10 cellular contexts compared by ENCODE assay signal in the genomic region with DNA sequence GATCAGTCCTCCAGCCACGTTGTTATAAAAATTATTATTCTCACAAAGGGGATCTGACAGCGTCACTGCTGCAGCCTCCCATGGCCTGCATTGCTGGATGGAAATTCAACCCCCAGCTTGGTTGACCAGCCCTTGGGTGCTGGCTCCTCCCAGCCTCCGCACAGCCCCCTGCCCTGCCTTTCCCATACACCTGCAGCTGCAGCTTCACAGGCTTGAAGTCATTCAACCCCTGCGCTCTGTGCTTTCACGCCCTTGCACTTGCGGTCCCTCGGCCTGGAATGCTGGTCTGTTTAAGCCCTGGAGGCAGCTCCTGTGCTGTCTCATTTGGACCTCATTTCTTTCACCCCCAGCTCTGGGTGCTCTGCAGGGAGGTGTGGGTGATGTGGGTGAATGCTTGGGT. TPM values are rescaled to one million over a fixed set of nuclear protein-coding genes. Genes with fewer than 3 reads are reported as not detected.
DNase-seq lines count a peak whose midpoint lies in the region; ATAC-seq, FAIRE-seq and TF ChIP-seq lines count a peak whose summit lies in the region.
"Had no signal": no experiment of that assay in that cellular context is flagged by ENCODE, and none has a peak within 500 bp of the region (broad histone marks: within the 10 kb centered on the region; RNA-seq: fewer than 3 reads in every experiment).

No MANE protein-coding gene starts in this region.

- peaks cover 13% of the 10 kb centered on the region for H3K9me3 ChIP-seq in CD4-positive, alpha-beta T cell (ENCODE audit: control insufficient read depth, low read length)
- H3K9me3 ChIP-seq in H9 (ENCODE audit: control insufficient read depth, low read depth, low read length): peaks cover 5% of the 10 kb centered on the region
- peaks cover 10% of the 10 kb centered on the region for H3K9me3 ChIP-seq in astrocyte (ENCODE audit: insufficient read depth, low read depth, low read length)

- no peak overlapping the region for H3K27ac Mint-ChIP-seq in CD4-positive, alpha-beta T cell
- H3K27ac Mint-ChIP-seq in H9 (no peak overlapping the region), astrocyte (ENCODE audit: unreplicated experiment) (no peak overlapping the region), nephron (no peak overlapping the region)

- no peak overlapping the region for H2AFZ ChIP-seq in H9 (ENCODE audit: low read length)
- no peak overlapping the region for H2AFZ ChIP-seq in astrocyte (ENCODE audit: low read depth, low read length)

- H3K23me2 ChIP-seq in H9 (ENCODE audit: insufficient read length, low read depth, low read length, poor library complexity, severe bottlenecking): peaks cover 5% of the 10 kb centered on the region

- POLR2A ChIA-PET in CD4-positive, alpha-beta T cell (lab: Charles Lee): interaction anchor here (1.0 kb wide), 1 partner anchor 16 kb away, joined by 3 read pairs; no protein-coding TSS in a partner anchor

- no peak overlapping the region for H4K91ac ChIP-seq in H9 (ENCODE audit: insufficient read length, low read depth, low read length)

- H3K4me3 ChIP-seq in astrocyte (ENCODE audit: insufficient read depth, low read depth, low read length): no peak overlapping the region

- intact Hi-C loops in CD4-positive, alpha-beta T cell (cut with DNase I, micrococcal nuclease): no loop called here

- TF ChIP-seq CTCF in CD4-positive, alpha-beta T cell (IDR thresholded peaks at IDR 0.05): no peak
- TF ChIP-seq CTCF in H9 (conservative IDR thresholded peaks at IDR 0.05): no peak
- no peak for TF ChIP-seq CTCF in astrocyte (IDR thresholded peaks at IDR 0.05; ENCODE audit: insufficient read depth, low read depth, low read length)
- no peak for TF ChIP-seq CTCF in nephron (IDR thresholded peaks at IDR 0.05; ENCODE audit: unreplicated experiment in 3 of 3)

- no peak for FAIRE-seq in astrocyte (lab: Jason Lieb, UNC)
- no peak for FAIRE-seq in urothelium cell line (lab: Jason Lieb, UNC)
- FAIRE-seq: frontal cortex had no signal

- no peak overlapping the region for H2BK15ac ChIP-seq in H9 (ENCODE audit: low read depth, low read length)

- no peaks in the 10 kb centered on the region for H3K79me1 ChIP-seq in H9 (ENCODE audit: insufficient read depth, low read depth, low read length, poor library complexity, severe bottlenecking)

- H3K27me3 Mint-ChIP-seq in CD4-positive, alpha-beta T cell: peaks cover 80% of the 10 kb centered on the region
- H3K27me3 Mint-ChIP-seq in H9 (ENCODE audit: low read depth) (peaks cover 96% of the 10 kb centered on the region), astrocyte (ENCODE audit: low read depth, unreplicated experiment) (peaks cover 68% of the 10 kb centered on the region), nephron (ENCODE audit: low read depth) (peaks cover 95% of the 10 kb centered on the region)

- no peak overlapping the region for H4K5ac ChIP-seq in H9 (ENCODE audit: insufficient read length, low read depth, low read length)

- no peak overlapping the region for H3K14ac ChIP-seq in H9 (ENCODE audit: insufficient read depth, low read length)

- CTCF ChIA-PET in CD4-positive, alpha-beta T cell (lab: Charles Lee): interaction anchor here (1.4 kb wide), 1 partner anchor 16 kb away, joined by 3 read pairs; no protein-coding TSS in a partner anchor

- no peak for DNase-seq in CD4-positive, alpha-beta T cell
- peak; percentile 49 for DNase-seq in H9
- no peak for DNase-seq in astrocyte (ENCODE audit: low read depth)
- DNase-seq in substantia nigra (lab: John Stamatoyannopoulos, UW): no peak
- DNase-seq in urothelium cell line (ENCODE audit: low spot score): no peak
- DNase-seq in HCEC 1CT: no peak
- DNase-seq in NCI-H748 treated with DMSO at 0.1 percent for 48 hours (lab: John Stamatoyannopoulos, UW): no peak
- DNase-seq: NCI-H524 treated with DMSO at 0.1 percent for 48 hours had no signal

- H2BK5ac ChIP-seq in H9 (ENCODE audit: insufficient read length, low read length): no peak overlapping the region

- peak overlapping the region; percentile 87 for H3K4me3 Mint-ChIP-seq in CD4-positive, alpha-beta T cell
- H3K4me3 Mint-ChIP-seq in H9 (peak overlapping the region; percentile 47 to 77; a peak in 4 of 5 replicates), astrocyte (ENCODE audit: unreplicated experiment) (no peak overlapping the region), nephron (peak overlapping the region; percentile 63 to 75 (median 69))

- no peak overlapping the region for H3K27ac ChIP-seq in CD4-positive, alpha-beta T cell (ENCODE audit: low read depth, low read length)
- H3K27ac ChIP-seq in H9 (ENCODE audit: insufficient read length, low read depth, low read length) (no peak overlapping the region), astrocyte (ENCODE audit: low read depth, low read length) (no peak overlapping the region), substantia nigra (ENCODE audit: low read depth, low read length, poor library complexity, severe bottlenecking) (no peak overlapping the region)

- no peak overlapping the region for H3K23ac ChIP-seq in H9 (ENCODE audit: insufficient read length, low read depth, low read length)

- peaks cover 57% of the 10 kb centered on the region for H3K27me3 ChIP-seq in CD4-positive, alpha-beta T cell (ENCODE audit: control insufficient read depth, insufficient read depth, low read length)
- H3K27me3 ChIP-seq in H9 (ENCODE audit: insufficient read depth, low read length): peaks cover 45% of the 10 kb centered on the region; the same call in 1 of the 2 replicates
- H3K27me3 ChIP-seq in astrocyte (ENCODE audit: insufficient read depth, low read length): peaks cover 62% of the 10 kb centered on the region

- H3K79me2 ChIP-seq in H9 (ENCODE audit: insufficient read depth, low read length): no peaks in the 10 kb centered on the region
- H3K79me2 ChIP-seq in astrocyte (ENCODE audit: insufficient read depth, low read length): no peaks in the 10 kb centered on the region

- H3K36me3 ChIP-seq in astrocyte (ENCODE audit: insufficient read depth, low read length): no peaks in the 10 kb centered on the region

- H3K4me2 ChIP-seq in H9 (ENCODE audit: insufficient read depth, insufficient read length, low read length): peak overlapping the region; percentile 65
- H3K4me2 ChIP-seq in astrocyte (ENCODE audit: low read length): peak overlapping the region; percentile 58

- H3K18ac ChIP-seq in H9 (ENCODE audit: insufficient read length, low read depth, low read length): no peak overlapping the region

- peaks cover 11% of the 10 kb centered on the region for H3K9me3 Mint-ChIP-seq in CD4-positive, alpha-beta T cell
- peaks cover 13 to 16% of the 10 kb centered on the region in 2 experiments for H3K9me3 Mint-ChIP-seq in H9
- peaks cover 16% of the 10 kb centered on the region for H3K9me3 Mint-ChIP-seq in astrocyte (ENCODE audit: unreplicated experiment)
- H3K9me3 Mint-ChIP-seq in nephron: peaks cover 24% of the 10 kb centered on the region

- peaks cover 28% of the 10 kb centered on the region for H3K4me1 Mint-ChIP-seq in CD4-positive, alpha-beta T cell (ENCODE audit: low read depth)
- H3K4me1 Mint-ChIP-seq in H9: peaks cover 9 to 24% of the 10 kb centered on the region in 2 experiments
- H3K4me1 Mint-ChIP-seq in astrocyte (ENCODE audit: low read depth, unreplicated experiment): peaks cover 5% of the 10 kb centered on the region
- peaks cover 19% of the 10 kb centered on the region for H3K4me1 Mint-ChIP-seq in nephron

- H2BK120ac ChIP-seq in H9 (ENCODE audit: low read depth, low read length, poor library complexity, severe bottlenecking): no peak overlapping the region

- H3K4ac ChIP-seq in H9 (ENCODE audit: low read depth, low read length): no peak overlapping the region

- no peaks in the 10 kb centered on the region for H4K20me1 ChIP-seq in H9 (ENCODE audit: control insufficient read depth, insufficient read depth, insufficient read length)
- no peaks in the 10 kb centered on the region for H4K20me1 ChIP-seq in astrocyte (ENCODE audit: insufficient read depth, low read length)

- H3K36me3 Mint-ChIP-seq in CD4-positive, alpha-beta T cell (ENCODE audit: low read depth): peaks cover 13% of the 10 kb centered on the region
- peaks cover 0 to 4% (median 2%) of the 10 kb centered on the region in 3 experiments; a peak in 5 of 7 replicates for H3K36me3 Mint-ChIP-seq in H9 (ENCODE audit: insufficient read depth in 1 of 3, low read depth in 3 of 3)
- peaks cover 5% of the 10 kb centered on the region for H3K36me3 Mint-ChIP-seq in astrocyte (ENCODE audit: low read depth, unreplicated experiment)
- peaks cover 5% of the 10 kb centered on the region for H3K36me3 Mint-ChIP-seq in nephron (ENCODE audit: low read depth)

- no peak overlapping the region for H3K56ac ChIP-seq in H9 (ENCODE audit: insufficient read length, low read depth, low read length)

- no CpG with 5 or more reads among the region's 7 CpGs for WGBS in H9 (ENCODE audit: extremely low coverage, insufficient read length, low lambda C conversion rate)

- no peak for ATAC-seq in CD4-positive, alpha-beta T cell (ENCODE audit: poor library complexity)

- H3T11ph ChIP-seq in H9 (ENCODE audit: low read length): no peak overlapping the region

- H3K9ac ChIP-seq in H9 (ENCODE audit: extremely low read depth, insufficient read length, low read length): no peak overlapping the region
- H3K9ac ChIP-seq in astrocyte (ENCODE audit: low read length): no peak overlapping the region

- H2BK12ac ChIP-seq in H9 (ENCODE audit: insufficient read length, low read depth, low read length): no peak overlapping the region

- no peaks in the 10 kb centered on the region for H3K4me1 ChIP-seq in H9 (ENCODE audit: insufficient read depth, low read length)
- H3K4me1 ChIP-seq in astrocyte (ENCODE audit: insufficient read depth, low read length): no peaks in the 10 kb centered on the region

- H4K8ac ChIP-seq in H9 (replicated peaks; ENCODE audit: insufficient read length, low read depth, low read length): no peak overlapping the region

- no peak overlapping the region for H2AK5ac ChIP-seq in H9 (ENCODE audit: insufficient read length, low read length)

- no peak overlapping the region for H2BK20ac ChIP-seq in H9 (ENCODE audit: low read depth, low read length, poor library complexity, severe bottlenecking)

RNA-seq across cellular contexts. Expression of gene CD8A, which starts 0.9 kb away (rescaled TPM):
- total RNA-seq in CD4-positive, alpha-beta T cell: 1 to 10 TPM; 1.3 to 2.1 TPM
- total RNA-seq in H9 (2021): not detected in 2 replicates
- total RNA-seq in astrocyte: 0.14 TPM in 1 of 2 replicates, not detected in the other
